21 cellular contexts compared by ENCODE assay signal in genomic region chr1:18637553-18637960, GRCh38. TPM values are rescaled to one million over a fixed set of nuclear protein-coding genes. Genes with fewer than 3 reads are reported as not detected.
"Had no signal": no experiment of that assay in that cellular context is flagged by ENCODE, and none has a peak within 500 bp of the region (broad histone marks: within the 10 kb centered on the region; RNA-seq: fewer than 3 reads in every experiment).

No MANE protein-coding gene starts in this region.

- H3K9me3 ChIP-seq: body of pancreas, colonic mucosa, esophagus squamous epithelium, tibial nerve, uterus had no signal

- H3K36me3 Mint-ChIP-seq: activated naive CD4-positive, alpha-beta T cell treated with anti-CD3 and anti-CD28 coated beads, Interleukin-2, amount 50 U/mL, for 24 hours; mesothelial cell of epicardium had no signal

- H3K4me1 Mint-ChIP-seq: immature natural killer cell had no signal

- H3K4me1 ChIP-seq: colonic mucosa, uterus had no signal

- H3K27ac ChIP-seq: body of pancreas, colonic mucosa, esophagus squamous epithelium, hepatocyte, tibial nerve, uterus, WERI-Rb-1 had no signal

- H3K79me2 ChIP-seq: hepatocyte had no signal

- H3K4me3 Mint-ChIP-seq: activated CD8-positive, alpha-beta T cell treated with anti-CD3 and anti-CD28 coated beads for 36 hours; activated naive CD4-positive, alpha-beta T cell treated with anti-CD3 and anti-CD28 coated beads, Interleukin-2, amount 50 U/mL, for 24 hours; activated T-cell treated with anti-CD3 and anti-CD28 coated beads, Interleukin-2, amount 50 U/mL, for 4 hours; immature natural killer cell; mesothelial cell of epicardium; stimulated activated effector memory CD8-positive, alpha-beta T cell treated with anti-CD3 and anti-CD28 coated beads, Interleukin-12 subunit alpha, Interleukin-12 subunit beta, amount 100 ng/mL, for 72 hours; T-helper 1 cell treated with Interleukin-12 subunit alpha and Interleukin-12 subunit beta and Interleukin-4 antibody, amounts not matched to agents 30 μg/mL and 1 μg/mL, for 36 hours had no signal

- DNase-seq: activated CD4-positive, alpha-beta T cell treated with anti-CD3 and anti-CD28 coated beads for 4 hours; activated CD8-positive, alpha-beta T cell treated with anti-CD3 and anti-CD28 coated beads for 36 hours; activated effector memory CD4-positive, alpha-beta T cell treated with Interleukin-2 at 50 U/mL for 16 hours; activated T-cell treated with anti-CD3 and anti-CD28 coated beads, Interleukin-2, amount 50 U/mL, for 4 hours; body of pancreas; central memory CD4-positive, alpha-beta T cell; colonic mucosa; esophagus squamous epithelium; immature natural killer cell; uterus; WERI-Rb-1 had no signal

- H3K27ac Mint-ChIP-seq: activated CD8-positive, alpha-beta T cell treated with anti-CD3 and anti-CD28 coated beads for 36 hours; activated naive CD4-positive, alpha-beta T cell treated with anti-CD3 and anti-CD28 coated beads, Interleukin-2, amount 50 U/mL, for 24 hours; immature natural killer cell; mesothelial cell of epicardium; stimulated activated effector memory CD8-positive, alpha-beta T cell treated with anti-CD3 and anti-CD28 coated beads, Interleukin-12 subunit alpha, Interleukin-12 subunit beta, amount 100 ng/mL, for 72 hours had no signal

- H3K4me3 ChIP-seq: body of pancreas, colonic mucosa, esophagus squamous epithelium, hepatocyte, tibial nerve, uterus had no signal

- H2AFZ ChIP-seq: hepatocyte had no signal

- H3K36me3 ChIP-seq: colonic mucosa, esophagus squamous epithelium, tibial nerve, uterus, WERI-Rb-1 had no signal

- H3K9me3 Mint-ChIP-seq: activated CD8-positive, alpha-beta T cell treated with anti-CD3 and anti-CD28 coated beads for 36 hours; activated naive CD4-positive, alpha-beta T cell treated with anti-CD3 and anti-CD28 coated beads, Interleukin-2, amount 50 U/mL, for 24 hours; activated T-cell treated with anti-CD3 and anti-CD28 coated beads, Interleukin-2, amount 50 U/mL, for 4 hours; mesothelial cell of epicardium; stimulated activated effector memory CD8-positive, alpha-beta T cell treated with anti-CD3 and anti-CD28 coated beads, Interleukin-12 subunit alpha, Interleukin-12 subunit beta, amount 100 ng/mL, for 72 hours; T-helper 1 cell treated with Interleukin-12 subunit alpha and Interleukin-12 subunit beta and Interleukin-4 antibody, amounts not matched to agents 30 μg/mL and 1 μg/mL, for 36 hours had no signal

- H3K4me2 ChIP-seq: hepatocyte had no signal

RNA-seq across cellular contexts. Expression of gene PAX7, which starts 6.9 kb away (rescaled TPM):
- total RNA-seq: activated CD8-positive, alpha-beta T cell treated with anti-CD3 and anti-CD28 coated beads for 36 hours; activated T-cell treated with anti-CD3 and anti-CD28 coated beads, Interleukin-2, amount 50 U/mL, for 4 hours; body of pancreas; colonic mucosa; esophagus squamous epithelium; fibroblast of villous mesenchyme; glomerular endothelial cell; hepatocyte; mesothelial cell of epicardium; osteocyte; tibial nerve; uterus had no signal
- polyA plus RNA-seq: hepatocyte, immature natural killer cell, neural cell had no signal
